Comparison of ENCODE assay signal across 17 cellular contexts in genomic region chr2:236121546-236121945, GRCh38. TPM values are rescaled to one million over a fixed set of nuclear protein-coding genes. Genes with fewer than 3 reads are reported as not detected.
"Had no signal": no experiment of that assay in that cellular context is flagged by ENCODE, and none has a peak within 500 bp of the region (broad histone marks: within the 10 kb centered on the region; RNA-seq: fewer than 3 reads in every experiment).

No MANE protein-coding gene starts in this region.

- H3K27ac ChIP-seq: suprapubic skin had no signal

- H3K9me3 ChIP-seq: suprapubic skin had no signal

- ATAC-seq: activated T-helper 17 cell treated with anti-CD3 and anti-CD28 coated beads, Interleukin-2, amount 50 U/mL, for 72 hours; stimulated activated naive CD8-positive, alpha-beta T cell treated with anti-CD3 and anti-CD28 coated beads, Interleukin-15, Interleukin-2, amounts not matched to agents 100 U/mL and 50 U/mL, for 24 hours had no signal

- H3K27ac Mint-ChIP-seq: activated T-helper 17 cell treated with anti-CD3 and anti-CD28 coated beads, Interleukin-2, amount 50 U/mL, for 72 hours; brain; dendritic cell treated with granulocyte-macrophage colony-stimulating factor and Interleukin-4, amounts not matched to agents 40 ng/mL and 50 ng/mL, for 4 days; T-helper 2 cell treated with Interferon-gamma antibody and Interleukin-4, amounts not matched to agents 5 μg/mL and 100 μg/mL, for 36 hours; type B pancreatic cell had no signal

- DNase-seq: activated CD4-positive, alpha-beta T cell treated with anti-CD3 and anti-CD28 coated beads, Interleukin-2, amount 50 U/mL, for 1 hour; activated naive CD4-positive, alpha-beta T cell treated with anti-CD3 and anti-CD28 coated beads, Interleukin-2, amount 50 U/mL, for 16 hours; activated T-cell treated with anti-CD3 and anti-CD28 coated beads for 4 hours; amygdala; cerebellar nuclear complex; foreskin melanocyte; head of caudate nucleus; mesendoderm; stimulated activated CD4-positive, alpha-beta T cell treated with anti-CD3 and anti-CD28 coated beads, Interleukin-12 subunit alpha, Interleukin-12 subunit beta, amount 100 ng/mL, for 4 hours; stimulated activated naive CD8-positive, alpha-beta T cell treated with anti-CD3 and anti-CD28 coated beads, Interleukin-15, Interleukin-2, amounts not matched to agents 100 U/mL and 50 U/mL, for 24 hours had no signal

- H3K4me3 ChIP-seq: suprapubic skin had no signal

- H3K4me1 ChIP-seq: suprapubic skin had no signal

- H3K9me3 Mint-ChIP-seq: activated T-helper 17 cell treated with anti-CD3 and anti-CD28 coated beads, Interleukin-2, amount 50 U/mL, for 72 hours; brain; dendritic cell treated with granulocyte-macrophage colony-stimulating factor and Interleukin-4, amounts not matched to agents 40 ng/mL and 50 ng/mL, for 4 days; T-helper 2 cell treated with Interferon-gamma antibody and Interleukin-4, amounts not matched to agents 5 μg/mL and 100 μg/mL, for 36 hours; type B pancreatic cell had no signal

- H3K27me3 ChIP-seq: suprapubic skin had no signal

RNA-seq across cellular contexts. Expression of gene GBX2, which starts 46.6 kb away (rescaled TPM):
- total RNA-seq: activated CD8-positive, alpha-beta memory T cell treated with anti-CD3 and anti-CD28 coated beads for 36 hours; activated T-helper 17 cell treated with anti-CD3 and anti-CD28 coated beads, Interleukin-2, amount 50 U/mL, for 72 hours had no signal
